ENCODE assay signal across 8 cellular contexts in genomic region chr14:94129111-94129757, GRCh38. TPM values are rescaled to one million over a fixed set of nuclear protein-coding genes. Genes with fewer than 3 reads are reported as not detected.
DNase-seq lines count a peak whose midpoint lies in the region; ATAC-seq and TF ChIP-seq lines count a peak whose summit lies in the region.

Gene IFI27L2 (minus strand): TSS chr14:94129604. CDS start chr14:94129564, 40 bp downstream.

- peak within 1 kb of the TSS; percentile 72 for H3K4me2 ChIP-seq in neural cell (ENCODE audit: low read length)

- no peaks in the 10 kb centered on the region for H3K79me2 ChIP-seq in neural cell (replicated peaks; ENCODE audit: insufficient read depth, low read length)

- H3K4me3 ChIP-seq in neural cell (ENCODE audit: low read length), result peak within 1 kb of the TSS; percentile 62

- H3K4me1 Mint-ChIP-seq in stimulated activated naive CD8-positive, alpha-beta T cell treated with anti-CD3 and anti-CD28 coated beads, Interleukin-15, amount 100 ng/mL, for 72 hours, result peaks cover 26% of the 10 kb centered on the region

- DNase-seq in DMS79 (lab: John Stamatoyannopoulos, UW) (peak; percentile 85), HuH-7 (ENCODE audit: low spot score) (peak; percentile 70), RPMI8226 (peak; percentile 70), fibroblast of the conjunctiva (ENCODE audit: low read depth) (peak; percentile 69)
- peak; percentile 46 for DNase-seq in activated effector memory CD4-positive, alpha-beta T cell treated with Interleukin-2 at 50 U/mL for 16 hours
- DNase-seq in stimulated activated naive CD8-positive, alpha-beta T cell treated with anti-CD3 and anti-CD28 coated beads, Interleukin-15, amount 100 ng/mL, for 72 hours, result peak; percentile 62 to 67

- H3F3A ChIP-seq in neural cell (ENCODE audit: insufficient read depth, low read length, poor library complexity, severe bottlenecking), result no peaks in the 10 kb centered on the region

- H3K9me3 ChIP-seq in neural cell (ENCODE audit: low read length), result no peaks in the 10 kb centered on the region

- no peak within 1 kb of the TSS for H3K27ac ChIP-seq in neural cell (ENCODE audit: low read length)

- peak; percentile 41 for TF ChIP-seq CTCF in neural cell (IDR thresholded peaks at IDR 0.05; ENCODE audit: poor library complexity, severe bottlenecking)

- H3K36me3 ChIP-seq in neural cell (ENCODE audit: insufficient read depth, low read length), result no peaks in the 10 kb centered on the region

- H2AFZ ChIP-seq in neural cell (ENCODE audit: low read depth, low read length), result peak within 1 kb of the TSS; percentile 37

- no peaks in the 10 kb centered on the region for H4K20me1 ChIP-seq in neural cell (ENCODE audit: insufficient read depth)

- H3K27me3 Mint-ChIP-seq in stimulated activated naive CD8-positive, alpha-beta T cell treated with anti-CD3 and anti-CD28 coated beads, Interleukin-15, amount 100 ng/mL, for 72 hours, result no peaks in the 10 kb centered on the region

- no peak for TF ChIP-seq EP300 in neural cell (conservative IDR thresholded peaks at IDR 0.05; ENCODE audit: poor library complexity, severe bottlenecking)

- no peak for TF ChIP-seq RAD21 in neural cell (conservative IDR thresholded peaks at IDR 0.05)

- H3K27ac Mint-ChIP-seq in stimulated activated naive CD8-positive, alpha-beta T cell treated with anti-CD3 and anti-CD28 coated beads, Interleukin-15, amount 100 ng/mL, for 72 hours, result peak within 1 kb of the TSS; percentile 94 to 96

- peak within 1 kb of the TSS; percentile 51 for H3K9ac ChIP-seq in neural cell (ENCODE audit: low read length)

- no peaks in the 10 kb centered on the region for H3K9me2 ChIP-seq in neural cell (ENCODE audit: insufficient read depth, low read length)

- H3K27me3 ChIP-seq in neural cell (ENCODE audit: insufficient read depth, low read depth, low read length), result no peaks in the 10 kb centered on the region

- ATAC-seq in GM21526 (IDR thresholded peaks at IDR 0.05; ENCODE audit: low FRiP score, unreplicated experiment), result peak; percentile 95
- ATAC-seq in stimulated activated naive CD8-positive, alpha-beta T cell treated with anti-CD3 and anti-CD28 coated beads, Interleukin-15, amount 100 ng/mL, for 72 hours, result peak; percentile 95

- H3K9me3 Mint-ChIP-seq in stimulated activated naive CD8-positive, alpha-beta T cell treated with anti-CD3 and anti-CD28 coated beads, Interleukin-15, amount 100 ng/mL, for 72 hours, result no peaks in the 10 kb centered on the region

- H3K4me3 Mint-ChIP-seq in stimulated activated naive CD8-positive, alpha-beta T cell treated with anti-CD3 and anti-CD28 coated beads, Interleukin-15, amount 100 ng/mL, for 72 hours, result peak within 1 kb of the TSS; percentile 97 to 99

TF ChIP-seq in neural cell, 6 proteins besides CTCF, POLR2A, EP300 and RAD21:
- no peak for TF ChIP-seq SMC3 (conservative IDR thresholded peaks at IDR 0.05; ENCODE audit: poor library complexity)

RNA-seq across cellular contexts. Expression of gene IFI27L2, which starts in this region (rescaled TPM):
- 15.3 and 23.7 TPM in 2 replicates for polyA plus RNA-seq in neural cell
- 2.2 TPM in 2 replicates for polyA minus RNA-seq in neural cell
